In genomic region chr1:223716302-223716862, GRCh38 we compare ENCODE assay signal across 9 cellular contexts. TPM values are rescaled to one million over a fixed set of nuclear protein-coding genes. Genes with fewer than 3 reads are reported as not detected.
DNase-seq lines count a peak whose midpoint lies in the region; ATAC-seq and TF ChIP-seq lines count a peak whose summit lies in the region.
"Had no signal": no experiment of that assay in that cellular context is flagged by ENCODE, and none has a peak within 500 bp of the region (broad histone marks: within the 10 kb centered on the region; RNA-seq: fewer than 3 reads in every experiment).

No MANE protein-coding gene starts in this region.

- intact Hi-C loops in head of caudate nucleus (cut with DNase I), result no loop called here

- H3K9me3 ChIP-seq in smooth muscle cell (replicated peaks; ENCODE audit: low read depth), result no peaks in the 10 kb centered on the region

- H3K27me3 ChIP-seq in smooth muscle cell (ENCODE audit: low read depth), result no peaks in the 10 kb centered on the region

- H3K9ac ChIP-seq in smooth muscle cell (ENCODE audit: low read depth), result no peak overlapping the region

- peaks cover 54% of the 10 kb centered on the region for H3K79me2 ChIP-seq in smooth muscle cell (ENCODE audit: low read depth)

- peak overlapping the region; percentile 93 for H3K4me2 ChIP-seq in smooth muscle cell

- peak overlapping the region; percentile 81 for H3K27ac ChIP-seq in smooth muscle cell (ENCODE audit: low read depth)

- no peak overlapping the region for H2AFZ ChIP-seq in smooth muscle cell (ENCODE audit: low read depth)

- DNase-seq in SKM-1 treated with dmso at 0.1 percent for 144 hours (lab: John Stamatoyannopoulos, UW; ENCODE audit: unreplicated experiment) (peak; percentile 60), cerebellar cortex (ENCODE audit: low spot score) (peak; percentile 93), smooth muscle cell (lab: John Stamatoyannopoulos, UW; ENCODE audit: unreplicated experiment) (no peak), NCI-H1105 treated with DMSO at 0.1 percent for 48 hours (lab: John Stamatoyannopoulos, UW) (no peak), 8988T (no peak), head of caudate nucleus (no peak)

- H3K4me1 ChIP-seq in smooth muscle cell (ENCODE audit: low read depth), result peaks cover 22% of the 10 kb centered on the region

- no peak for TF ChIP-seq CTCF in smooth muscle cell (IDR thresholded peaks at IDR 0.05; ENCODE audit: borderline replicate concordance, insufficient read depth, poor library complexity, severe bottlenecking)

- peak; percentile 45 for ATAC-seq in GM18873 (IDR thresholded peaks at IDR 0.05; ENCODE audit: low FRiP score, unreplicated experiment)
- ATAC-seq in HG02852 (IDR thresholded peaks at IDR 0.05; ENCODE audit: unreplicated experiment), result peak; percentile 40

- H3K36me3 ChIP-seq in smooth muscle cell (ENCODE audit: low read depth), result no peaks in the 10 kb centered on the region

- H3K4me3 ChIP-seq in smooth muscle cell, result no peak overlapping the region

- H4K20me1 ChIP-seq in smooth muscle cell (ENCODE audit: low read depth), result peaks cover 47% of the 10 kb centered on the region

- H3F3A ChIP-seq in smooth muscle cell (ENCODE audit: low read depth), result peaks cover 26% of the 10 kb centered on the region

- 53% methylated on average over 7 of the region's 7 CpGs for WGBS in smooth muscle cell (ENCODE audit: low lambda C conversion rate)

RNA-seq across cellular contexts. Expression of gene CAPN2, which starts 4.0 kb away (rescaled TPM):
- total RNA-seq in smooth muscle cell, result 213 and 229 TPM in 2 replicates
- 182 and 210 TPM in 2 replicates for polyA plus RNA-seq in smooth muscle cell

RNA-seq across cellular contexts. Expression of gene CAPN8, which starts 50.9 kb away (rescaled TPM):
- total RNA-seq in smooth muscle cell, result not detected in 2 replicates
- polyA plus RNA-seq in smooth muscle cell, result 0.74 TPM in 1 of 2 replicates, not detected in the other
- total RNA-seq: T-helper 2 cell treated with Interferon-gamma antibody and Interleukin-4, amounts not matched to agents 100 ng/mL and 5 ng/mL, for 36 hours had no signal

Comparison
In these comparisons a context has a peak if more than half of its experiments do, and no peak if none do; other contexts are left out.
1. DNase-seq: peak in SKM-1 treated with dmso at 0.1 percent for 144 hours (single experiment) and cerebellar cortex (single experiment); none in smooth muscle cell (single experiment), NCI-H1105 treated with DMSO at 0.1 percent for 48 hours (single experiment), 8988T (single experiment) and head of caudate nucleus (0 of 42).